In genomic region chr14:101235042-101235871, GRCh38 we compare ENCODE assay signal across 8 cellular contexts.
A peak's percentile ranks its signal among the peaks of the same experiment; 100 is the strongest.
DNase-seq lines count a peak whose midpoint lies in the region; ATAC-seq and TF ChIP-seq lines count a peak whose summit lies in the region.

No MANE protein-coding gene starts in this region.

- no peaks in the 10 kb centered on the region for H3K4me1 ChIP-seq in right cardiac atrium (ENCODE audit: control insufficient read depth, insufficient read depth, low read length)
- peaks cover 6% of the 10 kb centered on the region for H3K4me1 ChIP-seq in smooth muscle cell (ENCODE audit: low read depth)

- H3K79me2 ChIP-seq in smooth muscle cell (ENCODE audit: low read depth), result no peaks in the 10 kb centered on the region

- intact Hi-C loops in right cardiac atrium (cut with DNase I), result no loop called here

- H2AFZ ChIP-seq in smooth muscle cell (ENCODE audit: low read depth), result no peak overlapping the region

- TF ChIP-seq CTCF in smooth muscle cell (IDR thresholded peaks at IDR 0.05; ENCODE audit: borderline replicate concordance, insufficient read depth, poor library complexity, severe bottlenecking), result peak; percentile 79

- H3K4me2 ChIP-seq in smooth muscle cell, result no peak overlapping the region

- H3K4me3 ChIP-seq in right cardiac atrium (ENCODE audit: low read length), result no peak overlapping the region
- H3K4me3 ChIP-seq in smooth muscle cell, result no peak overlapping the region

- DNase-seq in activated CD4-positive, alpha-beta T cell treated with anti-CD3 and anti-CD28 coated beads for 48 hours, result peak; percentile 59
- DNase-seq in activated CD4-positive, alpha-beta T cell treated with anti-CD3 and anti-CD28 coated beads for 1 hour, result no peak
- DNase-seq in NAMALWA (ENCODE audit: low spot score), result peak; percentile 32
- DNase-seq in activated naive CD8-positive, alpha-beta T cell treated with anti-CD3 and anti-CD28 coated beads for 36 hours, result peak; percentile 34
- DNase-seq in right cardiac atrium, result peak in 2 of 3 donors; percentile 71 to 84
- peak; percentile 38 for DNase-seq in smooth muscle cell (lab: John Stamatoyannopoulos, UW; ENCODE audit: unreplicated experiment)

- H3F3A ChIP-seq in smooth muscle cell (ENCODE audit: low read depth), result no peaks in the 10 kb centered on the region

- peaks cover 11% of the 10 kb centered on the region for H3K27me3 Mint-ChIP-seq in activated naive CD8-positive, alpha-beta T cell treated with anti-CD3 and anti-CD28 coated beads for 36 hours

- H3K27me3 ChIP-seq in right cardiac atrium (ENCODE audit: control insufficient read depth, insufficient read depth) (no peaks in the 10 kb centered on the region), smooth muscle cell (ENCODE audit: low read depth) (no peaks in the 10 kb centered on the region)

- no peaks in the 10 kb centered on the region for H3K36me3 Mint-ChIP-seq in activated naive CD8-positive, alpha-beta T cell treated with anti-CD3 and anti-CD28 coated beads for 36 hours

- no peak overlapping the region for H3K27ac Mint-ChIP-seq in activated naive CD8-positive, alpha-beta T cell treated with anti-CD3 and anti-CD28 coated beads for 36 hours

- H3K4me3 Mint-ChIP-seq in activated naive CD8-positive, alpha-beta T cell treated with anti-CD3 and anti-CD28 coated beads for 36 hours, result no peak overlapping the region

- H3K27ac ChIP-seq in right cardiac atrium (ENCODE audit: low read length), result no peak overlapping the region
- no peak overlapping the region for H3K27ac ChIP-seq in smooth muscle cell (ENCODE audit: low read depth)

- no peaks in the 10 kb centered on the region for H3K4me1 Mint-ChIP-seq in activated naive CD8-positive, alpha-beta T cell treated with anti-CD3 and anti-CD28 coated beads for 36 hours

- 65% methylated on average over 21 of the region's 21 CpGs for WGBS in right cardiac atrium
- 78% methylated on average over 21 of the region's 21 CpGs for WGBS in smooth muscle cell (ENCODE audit: low lambda C conversion rate)

- no peaks in the 10 kb centered on the region for H3K9me3 Mint-ChIP-seq in activated naive CD8-positive, alpha-beta T cell treated with anti-CD3 and anti-CD28 coated beads for 36 hours

- H4K20me1 ChIP-seq in smooth muscle cell (ENCODE audit: low read depth), result no peaks in the 10 kb centered on the region

- ATAC-seq in right cardiac atrium (peak; percentile 45 to 48), GM19455 (IDR thresholded peaks at IDR 0.05; ENCODE audit: unreplicated experiment) (no peak), GM18867 (IDR thresholded peaks at IDR 0.05; ENCODE audit: unreplicated experiment) (no peak)

- no peak overlapping the region for H3K9ac ChIP-seq in smooth muscle cell (ENCODE audit: low read depth)

- no peaks in the 10 kb centered on the region for H3K36me3 ChIP-seq in smooth muscle cell (ENCODE audit: low read depth)

- H3K9me3 ChIP-seq in right cardiac atrium (ENCODE audit: control insufficient read depth, low read length), result no peaks in the 10 kb centered on the region
- H3K9me3 ChIP-seq in smooth muscle cell (replicated peaks; ENCODE audit: low read depth), result no peaks in the 10 kb centered on the region

Comparison
In these comparisons a context has a peak if more than half of its experiments do, and no peak if none do; other contexts are left out.
1. ATAC-seq: peak in right cardiac atrium (2 of 2); none in GM19455 (single experiment) and GM18867 (single experiment).